In the genomic region with DNA sequence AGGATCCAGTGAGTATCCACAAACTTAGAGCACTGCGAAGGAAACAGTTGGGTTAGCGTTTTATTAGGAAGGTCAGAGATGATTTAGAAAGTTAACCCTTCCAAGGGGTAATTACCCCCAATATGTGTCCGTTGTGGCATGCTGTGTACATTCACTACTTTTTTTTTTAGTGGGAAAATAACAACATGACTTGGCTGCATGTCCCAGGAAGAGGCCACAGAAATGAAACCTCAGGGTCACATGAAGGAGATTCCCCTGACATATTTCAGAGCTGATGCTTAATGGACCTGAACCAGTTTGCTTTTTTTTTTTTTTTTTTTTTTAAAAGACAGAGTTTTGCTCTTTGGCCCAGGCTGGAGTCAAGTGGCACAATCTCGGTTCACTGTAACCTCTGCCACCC, we compare ENCODE assay signal across 16 cellular contexts.
A peak's percentile ranks its signal among the peaks of the same experiment; 100 is the strongest.
DNase-seq lines count a peak whose midpoint lies in the region; ATAC-seq and TF ChIP-seq lines count a peak whose summit lies in the region.
"Had no signal": no experiment of that assay in that cellular context is flagged by ENCODE, and none has a peak within 500 bp of the region (broad histone marks: within the 10 kb centered on the region; RNA-seq: fewer than 3 reads in every experiment).

No MANE protein-coding gene starts in this region.

- in situ Hi-C loops in Caki2 (cut with HindIII; ENCODE audit: low pct_unique_long_range_greater_than_20kb, low sequenced_read_pairs) (no loop called here), brain microvascular endothelial cell (cut with HindIII; ENCODE audit: low pct_ligation_motif_present, low sequenced_read_pairs) (no loop called here)

- H3K27me3 ChIP-seq in HL-60 (ENCODE audit: insufficient read depth, poor library complexity, severe bottlenecking): no peaks in the 10 kb centered on the region
- no peaks in the 10 kb centered on the region for H3K27me3 ChIP-seq in brain microvascular endothelial cell (replicated peaks)
- H3K27me3 ChIP-seq: gastroesophageal sphincter had no signal

- peak overlapping the region; percentile 97 for H3K27ac Mint-ChIP-seq in osteocyte (ENCODE audit: unreplicated experiment)

- ATAC-seq in HG03432 (IDR thresholded peaks at IDR 0.05; ENCODE audit: unreplicated experiment): no peak
- ATAC-seq: gastroesophageal sphincter; naive thymus-derived CD4-positive, alpha-beta T cell; Right ventricle myocardium inferior had no signal

- H3K4me3 ChIP-seq in HL-60 (replicated peaks; ENCODE audit: insufficient read depth, low read length) (no peak overlapping the region), brain microvascular endothelial cell (ENCODE audit: low read depth, low read length) (no peak overlapping the region)
- H3K4me3 ChIP-seq: gastroesophageal sphincter, lung had no signal

- no peak overlapping the region for H3K4me3 Mint-ChIP-seq in osteocyte (ENCODE audit: unreplicated experiment)

- H3K27ac ChIP-seq in HL-60 (replicated peaks) (peak overlapping the region; percentile 71), brain microvascular endothelial cell (peak overlapping the region; percentile 85)

- no peaks in the 10 kb centered on the region for H3K27me3 Mint-ChIP-seq in osteocyte (ENCODE audit: unreplicated experiment)
- H3K27me3 Mint-ChIP-seq: naive thymus-derived CD4-positive, alpha-beta T cell had no signal

- DNase-seq in Caki2 (ENCODE audit: low read depth) (peak; percentile 79), HL-60 (ENCODE audit: low read depth in 1 of 2, low spot score in 1 of 2) (no peak), brain microvascular endothelial cell (no peak), osteocyte (ENCODE audit: extremely low spot score, unreplicated experiment) (no peak), HPDE6-E6E7 (ENCODE audit: extremely low spot score) (no peak), iPS-NIHi7 (ENCODE audit: extremely low spot score) (no peak), NCI-H2171 treated with DMSO at 0.1 percent for 48 hours (lab: John Stamatoyannopoulos, UW) (no peak)
- DNase-seq: DMS79 treated with DMSO at 0.1 percent for 48 hours; H7; naive thymus-derived CD4-positive, alpha-beta T cell; NCI-H1105 treated with DMSO at 0.1 percent for 48 hours; NCI-H2171 had no signal

- no peaks in the 10 kb centered on the region for H3K36me3 ChIP-seq in brain microvascular endothelial cell (replicated peaks)
- H3K36me3 ChIP-seq: gastroesophageal sphincter had no signal

- no peak for TF ChIP-seq CTCF in HL-60 (IDR thresholded peaks at IDR 0.05; ENCODE audit: insufficient read depth, low read length)
- no peak for TF ChIP-seq CTCF in brain microvascular endothelial cell (IDR thresholded peaks at IDR 0.05; ENCODE audit: low read depth, low read length, missing control alignments)
- TF ChIP-seq CTCF in osteocyte (IDR thresholded peaks at IDR 0.05): no peak

- H3K9me3 Mint-ChIP-seq in osteocyte (ENCODE audit: unreplicated experiment): no peaks in the 10 kb centered on the region

- H3K4me1 Mint-ChIP-seq in osteocyte (ENCODE audit: unreplicated experiment): peaks cover 70% of the 10 kb centered on the region

- peaks cover 3% of the 10 kb centered on the region for H3K36me3 Mint-ChIP-seq in osteocyte (ENCODE audit: unreplicated experiment)
